Comparison of ENCODE assay signal across 19 cellular contexts in genomic region chr1:196357913-196358312, GRCh38.
DNase-seq lines count a peak whose midpoint lies in the region; ATAC-seq, FAIRE-seq and TF ChIP-seq lines count a peak whose summit lies in the region.
"Had no signal": no experiment of that assay in that cellular context is flagged by ENCODE, and none has a peak within 500 bp of the region (broad histone marks: within the 10 kb centered on the region; RNA-seq: fewer than 3 reads in every experiment).

No MANE protein-coding gene starts in this region.

- in situ Hi-C loops in HepG2 (cut with HindIII; ENCODE audit: extremely low pct_ligation_motif_present, low pct_unique_long_range_greater_than_20kb) = no loop called here

- TF ChIP-seq POLR2A in HepG2 (IDR thresholded peaks at IDR 0.05; ENCODE audit: insufficient read depth in 1 of 2, low read depth in 2 of 2, low read length in 2 of 2) = no peak

- TF ChIP-seq CTCF in liver (IDR thresholded peaks at IDR 0.05; ENCODE audit: low read depth, low read length, missing input control) = no peak
- no peak for TF ChIP-seq CTCF in HepG2 (CRISPR knock-in tag; IDR thresholded peaks at IDR 0.05)
- TF ChIP-seq CTCF in Loucy (conservative IDR thresholded peaks at IDR 0.05; ENCODE audit: low read length) = no peak

- H3K36me3 ChIP-seq in liver (ENCODE audit: control insufficient read depth in 4 of 4, insufficient read depth in 3 of 4, low read depth in 1 of 4, low read length in 3 of 4) (no peaks in the 10 kb centered on the region), HepG2 (replicated peaks in 1 of 2; ENCODE audit: control insufficient read depth in 1 of 2, insufficient read depth in 2 of 2, low read length in 2 of 2) (no peaks in the 10 kb centered on the region), Loucy (ENCODE audit: insufficient read depth, low read length) (no peaks in the 10 kb centered on the region)
- H3K36me3 ChIP-seq: BLaER1 treated with 17β-estradiol and CSF1 and Interleukin-3, amounts not matched to agents 10 nM and 100 nM had no signal

- 80% methylated on average over 1 of the region's 1 CpG for WGBS in liver
- 7% methylated on average over 1 of the region's 1 CpG for WGBS in HepG2 (ENCODE audit: low lambda C conversion rate)

- H3K79me2 ChIP-seq in HepG2 (ENCODE audit: insufficient read depth, low read length) (no peaks in the 10 kb centered on the region), Loucy (ENCODE audit: insufficient read depth, low read length) (no peaks in the 10 kb centered on the region)

- H3K4me3 ChIP-seq in liver (ENCODE audit: low read depth in 1 of 3, low read length in 3 of 3) (no peak overlapping the region), HepG2 (replicated peaks in 1 of 3; ENCODE audit: insufficient read depth in 1 of 3, low read depth in 2 of 3, low read length in 3 of 3) (no peak overlapping the region), Loucy (ENCODE audit: low read length, poor library complexity, severe bottlenecking) (no peak overlapping the region)
- H3K4me3 ChIP-seq: A549; BLaER1 treated with 17β-estradiol and CSF1 and Interleukin-3, amounts not matched to agents 10 nM and 100 nM had no signal

- TF ChIP-seq EP300 in HepG2 (IDR thresholded peaks at IDR 0.05; ENCODE audit: low read depth in 2 of 2, low read length in 2 of 2) (no peak), HepG2 (CRISPR knock-in tag; IDR thresholded peaks at IDR 0.05; ENCODE audit: borderline replicate concordance) (no peak)

- H3F3A ChIP-seq in Loucy (ENCODE audit: low read depth) = no peaks in the 10 kb centered on the region

- CTCF ChIA-PET in HepG2 (lab: Yijun Ruan, JAX; ENCODE audit: low intra/inter-chr PET ratio, low total read pairs) = no interaction called here

- no peak overlapping the region for H2AFZ ChIP-seq in HepG2 (ENCODE audit: low read length)
- peak overlapping the region; percentile 37; the same call in 1 of the 2 replicates for H2AFZ ChIP-seq in Loucy (ENCODE audit: low read length)

- peaks cover 4 to 20% (median 12%) of the 10 kb centered on the region in 4 donors for H3K4me1 ChIP-seq in liver (ENCODE audit: control insufficient read depth in 4 of 4, insufficient read depth in 4 of 4, low read length in 3 of 4)
- H3K4me1 ChIP-seq in HepG2 (ENCODE audit: insufficient read depth, low read length) = no peaks in the 10 kb centered on the region
- H3K4me1 ChIP-seq in Loucy (ENCODE audit: insufficient read depth, low read length, poor library complexity, severe bottlenecking) = peaks cover 8% of the 10 kb centered on the region
- H3K4me1 ChIP-seq: Caco-2 had no signal

- H3K27ac ChIP-seq in liver (ENCODE audit: low read depth in 1 of 2, low read length in 2 of 2) = no peak overlapping the region
- H3K27ac ChIP-seq in HepG2 (ENCODE audit: extremely low read length, insufficient read depth, low read length) = no peak overlapping the region
- H3K27ac ChIP-seq: 22Rv1; A549; BLaER1 treated with 17β-estradiol and CSF1 and Interleukin-3, amounts not matched to agents 10 nM and 100 nM; C4-2B had no signal

- intact Hi-C loops in HepG2 (cut with micrococcal nuclease; ENCODE audit: unreplicated experiment) = no loop called here

- H3K9me3 ChIP-seq in liver (ENCODE audit: control insufficient read depth in 4 of 4, low read length in 3 of 4) (no peaks in the 10 kb centered on the region), HepG2 (ENCODE audit: low read length) (no peaks in the 10 kb centered on the region), Loucy (ENCODE audit: insufficient read depth, low read depth, low read length) (no peaks in the 10 kb centered on the region)
- H3K9me3 ChIP-seq: A549; BLaER1 treated with 17β-estradiol and CSF1 and Interleukin-3, amounts not matched to agents 10 nM and 100 nM; Caco-2 had no signal

- no peak overlapping the region for H3K4me2 ChIP-seq in HepG2 (ENCODE audit: low read depth, low read length)
- H3K4me2 ChIP-seq in Loucy (ENCODE audit: low read depth, low read length, poor library complexity, severe bottlenecking) = no peak overlapping the region
- H3K4me2 ChIP-seq: A549; BLaER1 treated with 17β-estradiol and CSF1 and Interleukin-3, amounts not matched to agents 10 nM and 100 nM had no signal

- TF ChIP-seq RAD21 in liver (IDR thresholded peaks at IDR 0.05) (peak; percentile 23 to 64), HepG2 (CRISPR knock-in tag; IDR thresholded peaks at IDR 0.05) (no peak)

- ATAC-seq in HepG2 (no peak), left lobe of liver (peak; percentile 58)
- ATAC-seq: A549; CD8-positive, alpha-beta T cell had no signal

- POLR2A ChIA-PET in HepG2 (lab: Yijun Ruan, JAX) = no interaction called here

- H3K9me2 ChIP-seq in Loucy (replicated peaks; ENCODE audit: low read depth, low read length) = no peaks in the 10 kb centered on the region

- H4K20me1 ChIP-seq in HepG2 (ENCODE audit: insufficient read depth, low read length) (no peaks in the 10 kb centered on the region), Loucy (ENCODE audit: insufficient read depth, low read length, poor library complexity, severe bottlenecking) (no peaks in the 10 kb centered on the region)
- H4K20me1 ChIP-seq: BLaER1 treated with 17β-estradiol and CSF1 and Interleukin-3, amounts not matched to agents 10 nM and 100 nM had no signal

- BruUV-seq in HepG2 (replicated peaks; lab: Mats Ljungman, UMichigan) = no TSS peak

- DNase-seq in HepG2 (ENCODE audit: low spot score) (no peak), left lobe of liver (ENCODE audit: low spot score) (no peak), occipital lobe (lab: John Stamatoyannopoulos, UW) (no peak)
- DNase-seq in activated CD4-positive, alpha-beta T cell treated with anti-CD3 and anti-CD28 coated beads, Interleukin-2, amount 50 U/mL, for 1 hour = no peak
- DNase-seq: AML-193; Caco-2; Calu3; CD4-positive, alpha-beta T cell; CD8-positive, alpha-beta T cell; DMS79 treated with DMSO at 0.1 percent for 48 hours; GF-D8 had no signal

- H3K9ac ChIP-seq in liver (ENCODE audit: low read depth in 1 of 2, low read length in 2 of 2) = no peak overlapping the region
- no peak overlapping the region for H3K9ac ChIP-seq in HepG2 (ENCODE audit: insufficient read depth, low read depth, low read length)
- no peak overlapping the region for H3K9ac ChIP-seq in Loucy (ENCODE audit: low read depth, low read length, poor library complexity, severe bottlenecking)
- H3K9ac ChIP-seq: BLaER1 treated with 17β-estradiol and CSF1 and Interleukin-3, amounts not matched to agents 10 nM and 100 nM had no signal

- H3K27me3 ChIP-seq in liver (ENCODE audit: control insufficient read depth in 4 of 4, insufficient read depth in 4 of 4, low read length in 3 of 4) (no peaks in the 10 kb centered on the region), HepG2 (ENCODE audit: control insufficient read depth in 1 of 2, insufficient read depth in 2 of 2, low read length in 2 of 2) (no peaks in the 10 kb centered on the region), Loucy (ENCODE audit: insufficient read depth, low read length, poor library complexity, severe bottlenecking) (no peaks in the 10 kb centered on the region)
- H3K27me3 ChIP-seq: BLaER1 treated with 17β-estradiol and CSF1 and Interleukin-3, amounts not matched to agents 10 nM and 100 nM had no signal

- FAIRE-seq in HepG2 (lab: Jason Lieb, UNC) = no peak
- FAIRE-seq: A549, GM12891, GM19239 had no signal

TF ChIP-seq in liver, 16 proteins besides CTCF, POLR2A, EP300 and RAD21 (continues in another document):
- no peak for TF ChIP-seq ZBTB33 (IDR thresholded peaks at IDR 0.05)
- no peak for TF ChIP-seq YY1 (IDR thresholded peaks at IDR 0.05)
- no peak for TF ChIP-seq MAX (IDR thresholded peaks at IDR 0.05)
- no peak for TF ChIP-seq HNF4A (conservative IDR thresholded peaks at IDR 0.05)
- TF ChIP-seq NR2F2 (IDR thresholded peaks at IDR 0.05) = no peak
- no peak for TF ChIP-seq GABPA (IDR thresholded peaks at IDR 0.05 in 1 of 2, conservative IDR thresholded peaks at IDR 0.05 in 1 of 2)

TF ChIP-seq in HepG2, 621 proteins besides CTCF, POLR2A, EP300 and RAD21 (continues in another document):
- TF ChIP-seq ELF4 (CRISPR knock-in tag; IDR thresholded peaks at IDR 0.05; ENCODE audit: borderline replicate concordance) (no peak), ZNF33B (CRISPR knock-in tag; IDR thresholded peaks at IDR 0.05) (no peak), ZFP62 (CRISPR knock-in tag; IDR thresholded peaks at IDR 0.05) (no peak), CCAR2 (optimal IDR thresholded peaks at IDR 0.05; ENCODE audit: low read depth, low read length) (no peak), MED1 (CRISPR knock-in tag; IDR thresholded peaks at IDR 0.05) (no peak), ZNF850 (CRISPR knock-in tag; conservative IDR thresholded peaks at IDR 0.05) (no peak), ZNF256 (CRISPR knock-in tag; conservative IDR thresholded peaks at IDR 0.05) (no peak), ZNF274 (CRISPR knock-in tag; IDR thresholded peaks at IDR 0.05) (no peak)
